8 cellular contexts compared by ENCODE assay signal in the genomic region with DNA sequence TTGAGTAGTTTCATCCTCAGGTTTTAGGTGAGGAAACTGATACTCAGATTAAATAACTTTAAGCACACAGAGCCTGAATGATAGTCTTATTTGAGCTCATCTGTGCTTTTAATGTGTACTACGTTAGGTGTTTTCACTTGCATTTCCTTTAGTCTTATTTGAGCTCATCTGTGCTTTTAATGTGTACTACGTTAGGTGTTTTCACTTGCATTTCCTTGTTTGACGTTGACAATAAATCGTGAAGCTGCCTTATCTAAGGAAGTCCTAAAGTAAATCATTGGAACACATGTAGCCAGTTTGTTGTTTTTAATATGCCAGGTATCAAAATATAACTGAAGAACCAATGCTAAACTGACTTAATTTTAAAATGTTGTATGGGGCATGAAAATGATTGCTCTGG. TPM values are rescaled to one million over a fixed set of nuclear protein-coding genes. Genes with fewer than 3 reads are reported as not detected.
DNase-seq lines count a peak whose midpoint lies in the region; ATAC-seq and TF ChIP-seq lines count a peak whose summit lies in the region.

No MANE protein-coding gene starts in this region.

- H3K36me3 Mint-ChIP-seq in central memory CD8-positive, alpha-beta T cell (ENCODE audit: insufficient read depth) = peaks cover 33% of the 10 kb centered on the region
- peaks cover 10% of the 10 kb centered on the region in 2 donors for H3K36me3 Mint-ChIP-seq in naive B cell

- peaks cover 59% of the 10 kb centered on the region for H3K4me1 Mint-ChIP-seq in central memory CD8-positive, alpha-beta T cell
- H3K4me1 Mint-ChIP-seq in naive B cell = peaks cover 48 to 74% (median 49%) of the 10 kb centered on the region in 3 donors

- H3K27ac Mint-ChIP-seq in central memory CD8-positive, alpha-beta T cell (ENCODE audit: low read depth) = peak overlapping the region; percentile 95
- H3K27ac Mint-ChIP-seq in naive B cell = peak overlapping the region; percentile 91 to 98 (median 96)

- H3K27ac ChIP-seq in KOPT-K1 (ENCODE audit: low read depth, low read length, poor library complexity, severe bottlenecking) = peak overlapping the region; percentile 90

- peak; percentile 11 for ATAC-seq in central memory CD8-positive, alpha-beta T cell (replicated peaks; ENCODE audit: extremely low read depth, poor library complexity, severe bottlenecking)
- ATAC-seq in naive B cell (ENCODE audit: low read depth in 2 of 2) = no peak

- TF ChIP-seq CTCF in BE2C (IDR thresholded peaks at IDR 0.05; ENCODE audit: low read depth, low read length) = no peak

- H3K4me3 ChIP-seq in BE2C (ENCODE audit: low read depth, low read length) = peak overlapping the region; percentile 98

- peak overlapping the region; percentile 99 for H3K4me3 Mint-ChIP-seq in central memory CD8-positive, alpha-beta T cell
- H3K4me3 Mint-ChIP-seq in naive B cell = peak overlapping the region; percentile 90 to 100 (median 96)

- H3K4me1 ChIP-seq in BE2C = no peaks in the 10 kb centered on the region; the same call in 1 of the 2 replicates

- DNase-seq in BE2C = no peak
- DNase-seq in central memory CD8-positive, alpha-beta T cell (ENCODE audit: low spot score in 2 of 2) = no peak
- no peak for DNase-seq in naive B cell
- no peak for DNase-seq in middle frontal gyrus (ENCODE audit: extremely low spot score, low spot score)
- no peak for DNase-seq in NK-92 (lab: John Stamatoyannopoulos, UW; ENCODE audit: unreplicated experiment)
- DNase-seq in hepatic stellate cell (ENCODE audit: low spot score) = no peak
- DNase-seq in glomerular visceral epithelial cell (ENCODE audit: extremely low spot score) = no peak

- H3K9me3 ChIP-seq in BE2C (no peaks in the 10 kb centered on the region), KOPT-K1 (ENCODE audit: insufficient read depth, low read length, poor library complexity, severe bottlenecking) (no peaks in the 10 kb centered on the region)

- H3K9me3 Mint-ChIP-seq in central memory CD8-positive, alpha-beta T cell = no peaks in the 10 kb centered on the region
- H3K9me3 Mint-ChIP-seq in naive B cell = no peaks in the 10 kb centered on the region

- H3K27me3 ChIP-seq in BE2C = peaks cover 3% of the 10 kb centered on the region; the same call in 1 of the 2 replicates

- H3K36me3 ChIP-seq in BE2C (peaks cover 5% of the 10 kb centered on the region; the same call in 1 of the 2 replicates), KOPT-K1 (ENCODE audit: insufficient read depth, low read length) (peaks cover 20% of the 10 kb centered on the region)

- H3K27me3 Mint-ChIP-seq in central memory CD8-positive, alpha-beta T cell = no peaks in the 10 kb centered on the region
- no peaks in the 10 kb centered on the region for H3K27me3 Mint-ChIP-seq in naive B cell

RNA-seq across cellular contexts. Expression of a gene that starts 2.0 kb away (rescaled TPM):
- polyA plus RNA-seq in BE2C (2012; ENCODE audit: insufficient read depth, insufficient read length, low read depth) = 103 TPM
- polyA plus RNA-seq in naive B cell (ENCODE audit: low read depth in 6 of 6) = 100 to 1,000 TPM; 311 to 473 (median 344) TPM
